ENCODE assay signal across 1 cellular context in genomic region chr5:37721447-37721871, GRCh38.
TF ChIP-seq lines count a peak whose summit lies in the region.

No MANE protein-coding gene starts in this region.

TF ChIP-seq in SK-N-SH, 30 proteins besides CTCF, POLR2A, EP300 and RAD21 (continued from another document):
- peak; percentile 89 for TF ChIP-seq REST (IDR thresholded peaks at IDR 0.05; ENCODE audit: low read depth, low read length)
